In the genomic region with DNA sequence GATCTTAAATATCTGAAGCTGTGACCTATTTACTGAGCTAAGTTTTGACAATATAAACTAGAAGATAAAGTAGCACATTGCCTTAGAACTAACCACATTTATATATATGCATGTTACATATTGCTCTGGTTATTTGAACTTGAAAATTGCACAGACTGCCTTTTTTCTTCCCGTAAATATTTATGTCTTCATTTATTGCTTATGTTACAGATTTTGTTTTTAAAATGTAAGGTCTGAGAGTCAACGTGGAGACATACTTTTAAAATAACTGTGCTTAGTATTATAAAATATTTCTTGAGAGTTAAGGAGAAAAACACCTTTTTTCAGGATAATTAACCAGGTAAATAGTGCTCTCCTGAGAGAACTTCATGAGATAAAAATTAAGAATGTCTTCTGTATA, we compare ENCODE assay signal across 4 cellular contexts.
"Had no signal": no experiment of that assay in that cellular context is flagged by ENCODE, and none has a peak within 500 bp of the region (broad histone marks: within the 10 kb centered on the region; RNA-seq: fewer than 3 reads in every experiment).

No MANE protein-coding gene starts in this region.

- H3K4me3 ChIP-seq: GM23338 had no signal

- DNase-seq: H9, HCEC 1CT had no signal

- H3K27ac Mint-ChIP-seq: GM23338, H9, IgD-negative memory B cell had no signal

- H2AFZ ChIP-seq: GM23338 had no signal

- H3K4me2 ChIP-seq: GM23338 had no signal

- H3K4me3 Mint-ChIP-seq: GM23338, H9, IgD-negative memory B cell had no signal
